Comparison of ENCODE assay signal across 6 cellular contexts in the genomic region with DNA sequence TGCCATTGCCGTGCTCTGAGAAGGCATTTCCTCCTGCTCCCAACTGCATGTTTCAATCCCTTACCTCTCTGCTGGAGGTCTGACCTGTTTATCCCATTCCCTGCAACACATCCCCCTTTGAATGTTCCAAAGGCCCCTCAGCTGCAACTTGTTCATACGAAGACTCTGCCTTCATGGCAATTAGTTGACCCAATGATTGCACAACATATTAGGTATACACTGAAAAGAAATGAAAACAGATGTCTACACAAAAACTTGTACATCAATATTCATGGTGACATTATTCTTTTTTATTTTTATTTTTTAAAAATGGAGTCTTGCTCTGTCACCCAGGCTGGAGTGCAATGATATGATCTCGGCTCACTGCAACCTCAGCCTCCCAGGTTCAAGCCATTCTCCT.
"Had no signal": no experiment of that assay in that cellular context is flagged by ENCODE, and none has a peak within 500 bp of the region (broad histone marks: within the 10 kb centered on the region; RNA-seq: fewer than 3 reads in every experiment).

No MANE protein-coding gene starts in this region.

- H3K27ac Mint-ChIP-seq: IgD-negative memory B cell had no signal

- H3K4me2 ChIP-seq: KMS-11 had no signal

- H3K4me3 Mint-ChIP-seq: IgD-negative memory B cell had no signal

- H3K27ac ChIP-seq: HL-60, KMS-11 had no signal

- H3K9ac ChIP-seq: KMS-11 had no signal

- DNase-seq: KBM-7, KG1 had no signal

- FAIRE-seq: HTR-8/SVneo had no signal
